ENCODE assay signal across 1 cellular context in the genomic region with DNA sequence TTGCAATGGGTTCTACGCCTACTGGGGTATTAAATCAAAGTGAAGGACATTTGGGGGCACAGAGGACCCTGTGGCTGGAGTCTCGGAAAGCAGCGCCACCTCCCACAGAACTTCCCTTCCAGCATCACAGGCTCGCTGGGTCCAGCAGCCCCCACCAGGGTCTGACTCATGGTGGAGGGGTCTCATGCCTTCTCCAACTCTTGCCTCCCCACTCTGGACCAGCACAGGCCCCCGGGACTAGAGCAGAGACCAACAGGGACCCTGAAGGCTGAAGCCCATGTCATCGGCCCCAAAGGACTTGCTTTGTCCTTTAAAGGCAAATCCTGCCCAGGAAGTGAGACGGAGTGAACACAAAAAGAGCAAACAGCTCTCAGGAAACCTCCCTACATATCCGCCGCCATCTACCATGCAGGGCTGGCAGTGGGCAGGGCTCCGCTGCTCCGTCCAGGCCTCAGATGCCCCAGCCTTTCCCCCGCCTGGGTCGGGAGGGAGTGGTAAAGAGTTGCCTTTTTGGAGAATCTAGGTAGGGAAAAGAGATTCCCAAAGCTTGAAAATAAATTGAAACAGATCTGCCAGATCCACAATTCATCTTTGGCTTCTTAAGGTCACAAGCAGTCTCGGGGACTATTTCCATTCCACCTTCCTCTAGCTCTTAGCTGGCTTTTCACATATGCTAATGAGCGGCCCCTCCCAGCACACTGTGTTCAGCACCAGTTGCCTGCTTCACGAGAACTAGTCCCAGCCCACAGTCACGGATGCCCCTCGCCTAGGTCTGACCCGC.
TF ChIP-seq lines count a peak whose summit lies in the region.

No MANE protein-coding gene starts in this region.

TF ChIP-seq in GM23338, 12 proteins besides CTCF, POLR2A, EP300 and RAD21 (continued from another document):
- TF ChIP-seq, protein P1, sequence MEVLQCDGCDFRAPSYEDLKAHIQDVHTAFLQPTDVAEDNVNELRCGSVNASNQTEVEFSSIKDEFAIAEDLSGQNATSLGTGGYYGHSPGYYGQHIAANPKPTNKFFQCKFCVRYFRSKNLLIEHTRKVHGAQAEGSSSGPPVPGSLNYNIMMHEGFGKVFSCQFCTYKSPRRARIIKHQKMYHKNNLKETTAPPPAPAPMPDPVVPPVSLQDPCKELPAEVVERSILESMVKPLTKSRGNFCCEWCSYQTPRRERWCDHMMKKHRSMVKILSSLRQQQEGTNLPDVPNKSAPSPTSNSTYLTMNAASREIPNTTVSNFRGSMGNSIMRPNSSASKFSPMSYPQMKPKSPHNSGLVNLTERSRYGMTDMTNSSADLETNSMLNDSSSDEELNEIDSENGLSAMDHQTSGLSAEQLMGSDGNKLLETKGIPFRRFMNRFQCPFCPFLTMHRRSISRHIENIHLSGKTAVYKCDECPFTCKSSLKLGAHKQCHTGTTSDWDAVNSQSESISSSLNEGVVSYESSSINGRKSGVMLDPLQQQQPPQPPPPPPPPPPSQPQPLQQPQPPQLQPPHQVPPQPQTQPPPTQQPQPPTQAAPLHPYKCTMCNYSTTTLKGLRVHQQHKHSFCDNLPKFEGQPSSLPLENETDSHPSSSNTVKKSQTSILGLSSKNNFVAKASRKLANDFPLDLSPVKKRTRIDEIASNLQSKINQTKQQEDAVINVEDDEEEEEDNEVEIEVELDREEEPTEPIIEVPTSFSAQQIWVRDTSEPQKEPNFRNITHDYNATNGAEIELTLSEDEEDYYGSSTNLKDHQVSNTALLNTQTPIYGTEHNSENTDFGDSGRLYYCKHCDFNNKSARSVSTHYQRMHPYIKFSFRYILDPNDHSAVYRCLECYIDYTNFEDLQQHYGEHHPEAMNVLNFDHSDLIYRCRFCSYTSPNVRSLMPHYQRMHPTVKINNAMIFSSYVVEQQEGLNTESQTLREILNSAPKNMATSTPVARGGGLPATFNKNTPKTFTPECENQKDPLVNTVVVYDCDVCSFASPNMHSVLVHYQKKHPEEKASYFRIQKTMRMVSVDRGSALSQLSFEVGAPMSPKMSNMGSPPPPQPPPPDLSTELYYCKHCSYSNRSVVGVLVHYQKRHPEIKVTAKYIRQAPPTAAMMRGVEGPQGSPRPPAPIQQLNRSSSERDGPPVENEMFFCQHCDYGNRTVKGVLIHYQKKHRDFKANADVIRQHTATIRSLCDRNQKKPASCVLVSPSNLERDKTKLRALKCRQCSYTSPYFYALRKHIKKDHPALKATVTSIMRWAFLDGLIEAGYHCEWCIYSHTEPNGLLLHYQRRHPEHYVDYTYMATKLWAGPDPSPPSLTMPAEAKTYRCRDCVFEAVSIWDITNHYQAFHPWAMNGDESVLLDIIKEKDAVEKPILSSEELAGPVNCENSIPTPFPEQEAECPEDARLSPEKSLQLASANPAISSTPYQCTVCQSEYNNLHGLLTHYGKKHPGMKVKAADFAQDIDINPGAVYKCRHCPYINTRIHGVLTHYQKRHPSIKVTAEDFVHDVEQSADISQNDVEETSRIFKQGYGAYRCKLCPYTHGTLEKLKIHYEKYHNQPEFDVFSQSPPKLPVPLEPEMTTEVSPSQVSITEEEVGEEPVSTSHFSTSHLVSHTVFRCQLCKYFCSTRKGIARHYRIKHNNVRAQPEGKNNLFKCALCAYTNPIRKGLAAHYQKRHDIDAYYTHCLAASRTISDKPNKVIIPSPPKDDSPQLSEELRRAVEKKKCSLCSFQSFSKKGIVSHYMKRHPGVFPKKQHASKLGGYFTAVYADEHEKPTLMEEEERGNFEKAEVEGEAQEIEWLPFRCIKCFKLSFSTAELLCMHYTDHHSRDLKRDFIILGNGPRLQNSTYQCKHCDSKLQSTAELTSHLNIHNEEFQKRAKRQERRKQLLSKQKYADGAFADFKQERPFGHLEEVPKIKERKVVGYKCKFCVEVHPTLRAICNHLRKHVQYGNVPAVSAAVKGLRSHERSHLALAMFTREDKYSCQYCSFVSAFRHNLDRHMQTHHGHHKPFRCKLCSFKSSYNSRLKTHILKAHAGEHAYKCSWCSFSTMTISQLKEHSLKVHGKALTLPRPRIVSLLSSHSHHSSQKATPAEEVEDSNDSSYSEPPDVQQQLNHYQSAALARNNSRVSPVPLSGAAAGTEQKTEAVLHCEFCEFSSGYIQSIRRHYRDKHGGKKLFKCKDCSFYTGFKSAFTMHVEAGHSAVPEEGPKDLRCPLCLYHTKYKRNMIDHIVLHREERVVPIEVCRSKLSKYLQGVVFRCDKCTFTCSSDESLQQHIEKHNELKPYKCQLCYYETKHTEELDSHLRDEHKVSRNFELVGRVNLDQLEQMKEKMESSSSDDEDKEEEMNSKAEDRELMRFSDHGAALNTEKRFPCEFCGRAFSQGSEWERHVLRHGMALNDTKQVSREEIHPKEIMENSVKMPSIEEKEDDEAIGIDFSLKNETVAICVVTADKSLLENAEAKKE (CRISPR knock-in tag; IDR thresholded peaks at IDR 0.05), result no peak
